In genomic region chr12:51082561-51083139, GRCh38 we compare ENCODE assay signal across 8 cellular contexts. TPM values are rescaled to one million over a fixed set of nuclear protein-coding genes. Genes with fewer than 3 reads are reported as not detected.
DNase-seq lines count a peak whose midpoint lies in the region; ATAC-seq and TF ChIP-seq lines count a peak whose summit lies in the region.

No MANE protein-coding gene starts in this region.

- TF ChIP-seq POLR2A in body of pancreas (IDR thresholded peaks at IDR 0.05) = no peak

- peak overlapping the region; percentile 89 for H3K27ac ChIP-seq in BLaER1
- H3K27ac ChIP-seq in body of pancreas = peak overlapping the region; percentile 83 to 94 (median 86)
- peak overlapping the region; percentile 49 for H3K27ac ChIP-seq in iPS-18a (ENCODE audit: low read length)

- H3K4me3 ChIP-seq in BLaER1 (peak overlapping the region; percentile 96), HFF-Myc (replicated peaks; ENCODE audit: low read depth, low read length) (peak overlapping the region; percentile 83), body of pancreas (peak overlapping the region; percentile 73 to 96), iPS-18a (ENCODE audit: low read length) (peak overlapping the region; percentile 91), skeletal muscle cell (ENCODE audit: low read depth, low read length) (peak overlapping the region; percentile 63)

- TF ChIP-seq CTCF in HFF-Myc (IDR thresholded peaks at IDR 0.05; ENCODE audit: low read depth, low read length, missing control alignments) (no peak), body of pancreas (IDR thresholded peaks at IDR 0.05) (no peak), GM10248 (IDR thresholded peaks at IDR 0.05; ENCODE audit: control extremely low read depth, extremely low read depth, low read depth, missing control alignments) (no peak)

- H3K9ac ChIP-seq in BLaER1 = peak overlapping the region; percentile 95
- H3K9ac ChIP-seq in iPS-18a (ENCODE audit: low read length) = peak overlapping the region; percentile 81

- CTCF ChIA-PET in GM10248 (lab: Yijun Ruan, JAX) = interaction anchor here (1.3 to 1.8 kb wide), 3 partner anchors 9 to 259 kb away, joined by 4 to 6 read pairs (median 5); no protein-coding TSS in a partner anchor

- ATAC-seq in body of pancreas (peak; percentile 8), HG03135 (IDR thresholded peaks at IDR 0.05; ENCODE audit: unreplicated experiment) (no peak)

- H3K4me2 ChIP-seq in BLaER1 = peak overlapping the region; percentile 98

- no peaks in the 10 kb centered on the region for H3K9me3 ChIP-seq in BLaER1
- H3K9me3 ChIP-seq in body of pancreas = no peaks in the 10 kb centered on the region
- H3K9me3 ChIP-seq in iPS-18a (ENCODE audit: control insufficient read depth, low read depth, low read length) = no peaks in the 10 kb centered on the region

- intact Hi-C loops in body of pancreas (cut with DNase I) = no loop called here

- DNase-seq in HFF-Myc (ENCODE audit: extremely low read depth, low read depth) = no peak
- peak; percentile 5 for DNase-seq in SHP77 treated with DMSO at 0.1 percent for 48 hours (lab: John Stamatoyannopoulos, UW)
- peak in 3 of 4 donors; percentile 7 to 16 (median 13) for DNase-seq in body of pancreas
- DNase-seq in skeletal muscle cell (ENCODE audit: low read depth) = no peak
- no peak for DNase-seq in GM10248 (ENCODE audit: extremely low spot score)

- 1% methylated on average over 20 of the region's 20 CpGs for WGBS in body of pancreas, 2 donors

- H3K27me3 ChIP-seq in BLaER1 (no peaks in the 10 kb centered on the region), body of pancreas (no peaks in the 10 kb centered on the region), iPS-18a (ENCODE audit: control insufficient read depth, insufficient read depth, low read length) (no peaks in the 10 kb centered on the region)

- POLR2A ChIA-PET in GM10248 (lab: Yijun Ruan, JAX) = interaction anchor here (0.6 to 2.1 kb wide), 42 partner anchors 8 to 950 kb away, joined by 3 to 18 read pairs (median 4); partner anchors contain the start of genes DAZAP2, DIP2B and POU6F1

- H3K36me3 ChIP-seq in BLaER1 (peaks cover 13% of the 10 kb centered on the region), body of pancreas (replicated peaks in 1 of 2; ENCODE audit: insufficient read depth in 1 of 2, low read depth in 2 of 2) (no peaks in the 10 kb centered on the region), iPS-18a (ENCODE audit: control insufficient read depth, low read depth, low read length) (no peaks in the 10 kb centered on the region)

- H4K20me1 ChIP-seq in BLaER1 = peaks cover 38% of the 10 kb centered on the region

- H3K4me1 ChIP-seq in BLaER1 (peaks cover 20% of the 10 kb centered on the region), body of pancreas (peaks cover 8% of the 10 kb centered on the region), iPS-18a (ENCODE audit: control insufficient read depth, low read depth, low read length) (peaks cover 9% of the 10 kb centered on the region)

RNA-seq across cellular contexts. Expression of gene CSRNP2, which starts 0.7 kb away (rescaled TPM):
- 10 to 100 TPM; 20.8 to 25.4 TPM for total RNA-seq in body of pancreas

RNA-seq across cellular contexts. Expression of gene LETMD1, which starts 34.5 kb away (rescaled TPM):
- total RNA-seq in body of pancreas = 10 to 100 TPM; 57.4 to 71.6 TPM

RNA-seq across cellular contexts. Expression of gene SLC11A2, which starts 56.5 kb away (rescaled TPM):
- 10 to 100 TPM; 53.2 to 55.0 TPM for total RNA-seq in body of pancreas

Comparison
In these comparisons a context has a peak if more than half of its experiments do, and no peak if none do; other contexts are left out.
1. DNase-seq: peak in SHP77 treated with DMSO at 0.1 percent for 48 hours (single experiment) and body of pancreas (3 of 4); none in HFF-Myc (single experiment), skeletal muscle cell (single experiment) and GM10248 (single experiment).
2. Peak in every context shown above with its lines, with median percentiles within 50 percentile points of each other: H3K27ac ChIP-seq and H3K4me3 ChIP-seq.